ENCODE assay signal across 18 cellular contexts in the genomic region with DNA sequence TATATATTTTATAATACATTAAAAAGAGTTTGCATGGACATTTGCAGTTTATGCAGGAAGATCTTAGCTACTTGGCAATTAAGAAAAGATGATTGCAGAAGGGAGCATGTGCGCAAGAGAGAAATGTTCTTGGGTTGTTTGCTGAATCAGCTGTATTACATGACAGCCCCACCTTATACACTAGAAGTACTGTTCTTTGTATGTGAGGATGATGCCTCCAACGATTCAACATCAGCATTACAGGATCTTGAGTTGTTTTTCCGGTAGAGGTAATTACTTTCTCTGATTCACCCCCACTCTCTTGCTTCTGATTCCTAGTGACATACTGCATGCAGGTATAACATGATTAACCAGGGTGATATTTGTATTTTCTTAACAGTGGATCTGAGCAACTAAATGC.
"Had no signal": no experiment of that assay in that cellular context is flagged by ENCODE, and none has a peak within 500 bp of the region (broad histone marks: within the 10 kb centered on the region; RNA-seq: fewer than 3 reads in every experiment).

No MANE protein-coding gene starts in this region.

- H3K9me3 ChIP-seq: left lung, right atrium auricular region, thyroid gland, uterus had no signal

- H3K27ac ChIP-seq: left lung, right atrium auricular region, thyroid gland, uterus had no signal

- H3K4me3 ChIP-seq: cardiac muscle cell, left lung, right atrium auricular region, thyroid gland, uterus had no signal

- H3K27me3 Mint-ChIP-seq: activated naive CD8-positive, alpha-beta T cell; dendritic cell treated with granulocyte-macrophage colony-stimulating factor and Interleukin-4, amounts not matched to agents 40 ng/mL and 50 ng/mL, for 4 days; progenitor cell of endocrine pancreas had no signal

- H3K36me3 Mint-ChIP-seq: activated naive CD8-positive, alpha-beta T cell had no signal

- H3K36me3 ChIP-seq: cardiac muscle cell, left lung, right atrium auricular region, thyroid gland, uterus had no signal

- H3K9me3 Mint-ChIP-seq: dendritic cell treated with granulocyte-macrophage colony-stimulating factor and Interleukin-4, amounts not matched to agents 40 ng/mL and 50 ng/mL, for 4 days; neural crest cell had no signal

- DNase-seq: activated CD4-positive, alpha-beta T cell treated with anti-CD3 and anti-CD28 coated beads, Interleukin-2, amount 50 U/mL, for 4 hours; activated gamma-delta T cell treated with Interleukin-2 at 50 U/mL for 16 hours; amniotic stem cell; effector CD8-positive, alpha-beta T cell; foreskin fibroblast; glutamatergic neuron; left lung; stimulated activated CD4-positive, alpha-beta T cell treated with anti-CD3 and anti-CD28 coated beads, Interleukin-2, amount 100 ng/mL, for 24 hours; stimulated activated naive CD4-positive, alpha-beta T cell treated with Interleukin-2 at 50 U/mL for 16 hours; T-helper 2 cell; thyroid gland; uterus had no signal

- H3K27ac Mint-ChIP-seq: activated naive CD8-positive, alpha-beta T cell; dendritic cell treated with granulocyte-macrophage colony-stimulating factor and Interleukin-4, amounts not matched to agents 40 ng/mL and 50 ng/mL, for 4 days; progenitor cell of endocrine pancreas had no signal

- H3K4me1 ChIP-seq: left lung, right atrium auricular region, thyroid gland, uterus had no signal

- H3K4me3 Mint-ChIP-seq: activated naive CD8-positive, alpha-beta T cell; dendritic cell treated with granulocyte-macrophage colony-stimulating factor and Interleukin-4, amounts not matched to agents 40 ng/mL and 50 ng/mL, for 4 days; neural crest cell had no signal

- ATAC-seq: left lung had no signal

- H3K27me3 ChIP-seq: cardiac muscle cell, left lung, right atrium auricular region, thyroid gland, uterus had no signal

- H3K4me1 Mint-ChIP-seq: neural crest cell had no signal
